ENCODE assay signal across 1 cellular context in the genomic region with DNA sequence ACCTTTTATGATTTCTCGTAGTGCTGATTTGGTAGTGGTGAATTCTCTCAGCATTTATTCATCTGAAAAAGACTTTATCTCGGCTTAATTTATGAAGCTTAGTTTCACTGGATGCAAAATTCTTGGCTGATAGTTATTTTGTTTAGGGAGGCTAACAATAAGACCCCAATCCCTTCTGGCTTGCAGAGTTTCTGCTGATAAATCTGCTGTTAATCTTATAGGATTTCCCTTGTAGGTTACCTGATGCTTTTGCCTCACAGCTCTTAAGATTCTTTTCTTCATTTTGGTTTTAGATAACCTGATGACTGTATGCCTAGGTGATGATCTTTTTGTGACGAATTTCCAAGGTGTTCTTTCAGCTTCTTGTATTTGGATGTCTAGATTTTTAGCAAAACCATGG.
TF ChIP-seq lines count a peak whose summit lies in the region.

No MANE protein-coding gene starts in this region.

TF ChIP-seq in K562, 482 proteins besides CTCF, POLR2A, EP300 and RAD21 (continued from another document):
- TF ChIP-seq, protein P1, sequence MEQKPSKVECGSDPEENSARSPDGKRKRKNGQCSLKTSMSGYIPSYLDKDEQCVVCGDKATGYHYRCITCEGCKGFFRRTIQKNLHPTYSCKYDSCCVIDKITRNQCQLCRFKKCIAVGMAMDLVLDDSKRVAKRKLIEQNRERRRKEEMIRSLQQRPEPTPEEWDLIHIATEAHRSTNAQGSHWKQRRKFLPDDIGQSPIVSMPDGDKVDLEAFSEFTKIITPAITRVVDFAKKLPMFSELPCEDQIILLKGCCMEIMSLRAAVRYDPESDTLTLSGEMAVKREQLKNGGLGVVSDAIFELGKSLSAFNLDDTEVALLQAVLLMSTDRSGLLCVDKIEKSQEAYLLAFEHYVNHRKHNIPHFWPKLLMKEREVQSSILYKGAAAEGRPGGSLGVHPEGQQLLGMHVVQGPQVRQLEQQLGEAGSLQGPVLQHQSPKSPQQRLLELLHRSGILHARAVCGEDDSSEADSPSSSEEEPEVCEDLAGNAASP (IDR thresholded peaks at IDR 0.05) = no peak
- TF ChIP-seq MCM2 (IDR thresholded peaks at IDR 0.05; ENCODE audit: low read depth) = no peak
- no peak for TF ChIP-seq TAF1 (IDR thresholded peaks at IDR 0.05; ENCODE audit: control insufficient read depth, extremely low read depth, insufficient read depth, low read length, severe bottlenecking)
- no peak for TF ChIP-seq NONO (IDR thresholded peaks at IDR 0.05; ENCODE audit: low read depth in 2 of 2, low read length in 1 of 2)
- no peak for TF ChIP-seq ZNF347 (CRISPR knock-in tag; IDR thresholded peaks at IDR 0.05; ENCODE audit: low read depth)
- peak; percentile 42; the same call in 1 of the 2 replicates for TF ChIP-seq TRIM28 (IDR thresholded peaks at IDR 0.05)
TF ChIP-seq in K562: peak in this region for 2.
